ENCODE assay signal across 8 cellular contexts in genomic region chr11:102780491-102780918, GRCh38. TPM values are rescaled to one million over a fixed set of nuclear protein-coding genes. Genes with fewer than 3 reads are reported as not detected.
DNase-seq lines count a peak whose midpoint lies in the region; ATAC-seq and TF ChIP-seq lines count a peak whose summit lies in the region.

Gene MMP10 (minus strand): TSS chr11:102780628. CDS start chr11:102780591, 37 bp downstream.

- H3K4me1 ChIP-seq in iPS-20b (ENCODE audit: insufficient read depth, low read length) = peaks cover 17% of the 10 kb centered on the region
- no peaks in the 10 kb centered on the region for H3K4me1 ChIP-seq in effector memory CD4-positive, alpha-beta T cell (ENCODE audit: control insufficient read depth, insufficient read depth, low read length, poor library complexity, severe bottlenecking)

- H3K27ac ChIP-seq in C4-2B = no peak within 1 kb of the TSS
- no peak within 1 kb of the TSS for H3K27ac ChIP-seq in iPS-20b (ENCODE audit: low read length)
- H3K27ac ChIP-seq in effector memory CD4-positive, alpha-beta T cell (ENCODE audit: insufficient read depth, low read length, poor library complexity, severe bottlenecking) = no peak within 1 kb of the TSS

- TF ChIP-seq CTCF in C4-2B (conservative IDR thresholded peaks at IDR 0.05) = peak; percentile 80

- H3K9me3 ChIP-seq in iPS-20b (ENCODE audit: insufficient read depth, low read depth, low read length) = no peaks in the 10 kb centered on the region
- H3K9me3 ChIP-seq in effector memory CD4-positive, alpha-beta T cell (ENCODE audit: control insufficient read depth, low read length) = no peaks in the 10 kb centered on the region
- no peaks in the 10 kb centered on the region; the same call in 1 of the 2 replicates for H3K9me3 ChIP-seq in MG63

- H3K9ac ChIP-seq in iPS-20b (ENCODE audit: low read depth, low read length) = peak within 1 kb of the TSS; percentile 14; the same call in 1 of the 2 replicates

- H3K36me3 ChIP-seq in iPS-20b (ENCODE audit: insufficient read depth, low read depth, low read length) = no peaks in the 10 kb centered on the region
- H3K36me3 ChIP-seq in effector memory CD4-positive, alpha-beta T cell (ENCODE audit: control insufficient read depth, insufficient read depth, low read length) = no peaks in the 10 kb centered on the region
- H3K36me3 ChIP-seq in MG63 = no peaks in the 10 kb centered on the region

- POLR2A ChIA-PET in HEK293T (lab: Yijun Ruan, JAX) = no interaction called here

- H3K27me3 ChIP-seq in iPS-20b (ENCODE audit: insufficient read depth, low read length) (no peaks in the 10 kb centered on the region), MG63 (no peaks in the 10 kb centered on the region; the same call in 1 of the 2 replicates)
- H3K27me3 ChIP-seq in effector memory CD4-positive, alpha-beta T cell (replicated peaks; ENCODE audit: control insufficient read depth, insufficient read depth, low read length, poor library complexity, severe bottlenecking) = no peaks in the 10 kb centered on the region

- H3K4me3 ChIP-seq in iPS-20b (ENCODE audit: low read length) (no peak within 1 kb of the TSS), MG63 (no peak within 1 kb of the TSS)
- H3K4me3 ChIP-seq in effector memory CD4-positive, alpha-beta T cell (ENCODE audit: insufficient read depth, low read depth, low read length, poor library complexity, severe bottlenecking) = no peak within 1 kb of the TSS

- DNase-seq in HEK293T (ENCODE audit: extremely low spot score) (peak; percentile 37), SK-MEL-5 (ENCODE audit: low read depth, low spot score) (peak; percentile 56), MG63 (no peak)
- no peak for DNase-seq in effector memory CD4-positive, alpha-beta T cell

- ATAC-seq in HG03469 (IDR thresholded peaks at IDR 0.05; ENCODE audit: unreplicated experiment) (no peak), HG02759 (IDR thresholded peaks at IDR 0.05; ENCODE audit: unreplicated experiment) (no peak)

- in situ Hi-C loops in SK-MEL-5 (cut with HindIII; ENCODE audit: low pct_unique_long_range_greater_than_20kb, low sequenced_read_pairs) = no loop called here

- CTCF ChIA-PET in HEK293T (lab: Yijun Ruan, JAX) = interaction anchor here (0.6 to 1.3 kb wide), 3 partner anchors 22 to 312 kb away, joined by 3 read pairs; partner anchors contain the start of gene DCUN1D5

TF ChIP-seq in HEK293T, 16 proteins besides CTCF, POLR2A, EP300 and RAD21:
- TF ChIP-seq FOXK2 (IDR thresholded peaks at IDR 0.05) (no peak), CTBP1 (IDR thresholded peaks at IDR 0.05; ENCODE audit: borderline replicate concordance) (no peak), LEF1 (IDR thresholded peaks at IDR 0.05; ENCODE audit: borderline replicate concordance) (no peak), FOXM1 (IDR thresholded peaks at IDR 0.05; ENCODE audit: borderline replicate concordance) (no peak), BHLHE40 (IDR thresholded peaks at IDR 0.05; ENCODE audit: borderline replicate concordance) (no peak), NFRKB (IDR thresholded peaks at IDR 0.05) (no peak), PKNOX1 (IDR thresholded peaks at IDR 0.05) (no peak), TARDBP (IDR thresholded peaks at IDR 0.05) (no peak), HDGF (IDR thresholded peaks at IDR 0.05; ENCODE audit: borderline replicate concordance) (no peak), ARNT (IDR thresholded peaks at IDR 0.05) (no peak), L3MBTL2 (conservative IDR thresholded peaks at IDR 0.05) (no peak), FOXA1 (IDR thresholded peaks at IDR 0.05) (no peak), ELF4 (IDR thresholded peaks at IDR 0.05) (no peak), ZNF384 (IDR thresholded peaks at IDR 0.05) (no peak)

RNA-seq across cellular contexts. Expression of gene MMP10, which starts in this region (rescaled TPM):
- total RNA-seq in SK-MEL-5 (2014; rRNA removed; shearing (Covaris generic)) = not detected in 2 replicates
- not detected in 2 replicates for polyA plus RNA-seq in SK-MEL-5 (2015; cell fraction: cytosol; rRNA removed)
- 0.24 TPM in 1 of 2 replicates, not detected in the other for polyA plus RNA-seq in SK-MEL-5 (2015; cell fraction: nucleus; rRNA removed)
- total RNA-seq in MG63 (2014; rRNA removed; shearing (Covaris generic); ENCODE audit: low replicate concordance) = 0.10 and 3.0 TPM in 2 replicates

Comparison
In these comparisons a context has a peak if more than half of its experiments do, and no peak if none do; other contexts are left out.
1. Peak in DNase-seq in SK-MEL-5; RNA of the gene not detected or under 1 TPM.